In the genomic region with DNA sequence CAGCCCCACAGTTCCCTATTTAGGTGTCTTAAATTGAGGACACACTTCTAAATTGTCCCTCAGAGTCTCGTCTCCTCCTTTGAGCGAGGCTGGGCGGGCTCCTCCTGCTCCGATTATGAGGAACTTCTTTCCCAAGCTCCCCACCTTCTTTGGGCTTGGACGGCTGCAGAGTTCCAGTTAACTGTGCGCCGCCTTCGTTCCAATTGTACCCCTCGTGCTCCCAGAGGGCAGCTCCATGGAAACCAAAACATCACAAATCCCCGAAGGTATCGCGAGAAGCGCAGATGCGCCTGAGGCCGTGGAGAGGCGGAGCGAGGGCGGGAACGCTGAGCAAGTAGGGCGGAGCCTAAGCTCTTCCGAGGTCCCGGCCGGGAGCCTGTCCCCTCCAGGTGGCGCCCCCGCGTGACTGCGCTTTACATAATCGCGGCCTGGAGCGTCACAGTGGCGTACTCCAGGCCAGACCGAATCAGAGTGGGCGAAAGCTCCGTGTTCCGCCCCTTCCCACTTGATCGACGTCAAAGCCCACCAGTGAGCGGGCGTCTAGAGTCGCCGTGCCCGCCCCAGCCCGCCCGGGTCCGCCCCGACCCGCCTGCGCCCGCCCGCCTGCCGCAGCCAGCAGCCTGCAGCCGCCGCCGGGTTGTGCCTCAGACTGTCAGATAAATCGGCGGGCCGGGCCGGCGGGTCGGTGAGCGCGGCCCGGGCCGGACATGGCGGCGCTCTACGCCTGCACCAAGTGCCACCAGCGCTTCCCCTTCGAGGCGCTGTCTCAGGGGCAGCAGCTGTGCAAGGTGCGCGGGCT, we compare ENCODE assay signal across 8 cellular contexts. TPM values are rescaled to one million over a fixed set of nuclear protein-coding genes. Genes with fewer than 3 reads are reported as not detected.
DNase-seq lines count a peak whose midpoint lies in the region; ATAC-seq and TF ChIP-seq lines count a peak whose summit lies in the region.

Gene FAM76A, plus strand, starts transcription at position 588 of the 799 bp plus-strand sequence. Its CDS starts 120 bp downstream, at position 708.

- H3K4me1 Mint-ChIP-seq in T-helper 1 cell treated with Interleukin-12 subunit alpha and Interleukin-12 subunit beta and Interleukin-4 antibody, amounts not matched to agents 30 μg/mL and 1 μg/mL, for 36 hours (ENCODE audit: low read depth), result peaks cover 19% of the 10 kb centered on the region
- H3K4me1 Mint-ChIP-seq in progenitor cell of endocrine pancreas (ENCODE audit: low read depth), result no peaks in the 10 kb centered on the region

- intact Hi-C loops in left ventricle myocardium inferior (cut with micrococcal nuclease), result no loop called here

- H3K9me3 ChIP-seq in left ventricle myocardium inferior (replicated peaks), result no peaks in the 10 kb centered on the region

- H3K36me3 ChIP-seq in left ventricle myocardium inferior, result peaks cover 19% of the 10 kb centered on the region

- H3K36me3 Mint-ChIP-seq in T-helper 1 cell treated with Interleukin-12 subunit alpha and Interleukin-12 subunit beta and Interleukin-4 antibody, amounts not matched to agents 30 μg/mL and 1 μg/mL, for 36 hours (ENCODE audit: low read depth), result peaks cover 12% of the 10 kb centered on the region
- peaks cover 6% of the 10 kb centered on the region for H3K36me3 Mint-ChIP-seq in progenitor cell of endocrine pancreas (ENCODE audit: insufficient read depth)

- ATAC-seq in HG02885 (IDR thresholded peaks at IDR 0.05; ENCODE audit: poor library complexity, unreplicated experiment), result peak; percentile 93

- peak within 1 kb of the TSS; percentile 95 for H3K27ac Mint-ChIP-seq in T-helper 1 cell treated with Interleukin-12 subunit alpha and Interleukin-12 subunit beta and Interleukin-4 antibody, amounts not matched to agents 30 μg/mL and 1 μg/mL, for 36 hours
- H3K27ac Mint-ChIP-seq in progenitor cell of endocrine pancreas, result peak within 1 kb of the TSS; percentile 95

- H3K27me3 ChIP-seq in left ventricle myocardium inferior (ENCODE audit: low read depth), result no peaks in the 10 kb centered on the region

- H3K4me3 ChIP-seq in left ventricle myocardium inferior, result peak within 1 kb of the TSS; percentile 83

- H3K27ac ChIP-seq in left ventricle myocardium inferior (replicated peaks), result peak within 1 kb of the TSS; percentile 94

- TF ChIP-seq POLR2A in GM15510 (IDR thresholded peaks at IDR 0.05; ENCODE audit: borderline replicate concordance, extremely low read depth, insufficient read length), result peak; percentile 79

- DNase-seq in NCI-H1694 (lab: John Stamatoyannopoulos, UW), result peak; percentile 96
- DNase-seq in amygdala (lab: John Stamatoyannopoulos, UW), result peak; percentile 84 to 100 (median 99)
- DNase-seq in left ventricle myocardium inferior, result peak; percentile 100
- DNase-seq in progenitor cell of endocrine pancreas (ENCODE audit: low spot score, unreplicated experiment), result peak; percentile 99
- peak; percentile 99 for DNase-seq in ureter (ENCODE audit: low spot score)

- H3K9me3 Mint-ChIP-seq in T-helper 1 cell treated with Interleukin-12 subunit alpha and Interleukin-12 subunit beta and Interleukin-4 antibody, amounts not matched to agents 30 μg/mL and 1 μg/mL, for 36 hours, result no peaks in the 10 kb centered on the region
- H3K9me3 Mint-ChIP-seq in progenitor cell of endocrine pancreas (ENCODE audit: low read depth), result peaks cover 3% of the 10 kb centered on the region

- peaks cover 25% of the 10 kb centered on the region for H3K4me1 ChIP-seq in left ventricle myocardium inferior

- H3K4me3 Mint-ChIP-seq in T-helper 1 cell treated with Interleukin-12 subunit alpha and Interleukin-12 subunit beta and Interleukin-4 antibody, amounts not matched to agents 30 μg/mL and 1 μg/mL, for 36 hours, result peak within 1 kb of the TSS; percentile 88
- peak within 1 kb of the TSS; percentile 79 for H3K4me3 Mint-ChIP-seq in progenitor cell of endocrine pancreas (ENCODE audit: low read depth)

- TF ChIP-seq CTCF in left ventricle myocardium inferior (IDR thresholded peaks at IDR 0.05; ENCODE audit: borderline replicate concordance), result peak; percentile 58
- TF ChIP-seq CTCF in progenitor cell of endocrine pancreas (IDR thresholded peaks at IDR 0.05; ENCODE audit: unreplicated experiment), result peak; percentile 62

- no peaks in the 10 kb centered on the region for H3K27me3 Mint-ChIP-seq in T-helper 1 cell treated with Interleukin-12 subunit alpha and Interleukin-12 subunit beta and Interleukin-4 antibody, amounts not matched to agents 30 μg/mL and 1 μg/mL, for 36 hours (ENCODE audit: low read depth)
- H3K27me3 Mint-ChIP-seq in progenitor cell of endocrine pancreas, result no peaks in the 10 kb centered on the region

RNA-seq across cellular contexts. Expression of gene FAM76A, which starts in this region (rescaled TPM):
- 9.9 TPM for total RNA-seq in left ventricle myocardium inferior
- total RNA-seq in progenitor cell of endocrine pancreas, result 14.7 and 15.2 TPM in 2 replicates
- 17.5 TPM for total RNA-seq in ureter

Comparison
In these comparisons a context has a peak if more than half of its experiments do, and no peak if none do; other contexts are left out.
1. Peak in every context shown above with its lines: DNase-seq, ATAC-seq, H3K4me3 ChIP-seq and H3K27ac ChIP-seq.